Comparison of ENCODE assay signal across 16 cellular contexts in the genomic region with DNA sequence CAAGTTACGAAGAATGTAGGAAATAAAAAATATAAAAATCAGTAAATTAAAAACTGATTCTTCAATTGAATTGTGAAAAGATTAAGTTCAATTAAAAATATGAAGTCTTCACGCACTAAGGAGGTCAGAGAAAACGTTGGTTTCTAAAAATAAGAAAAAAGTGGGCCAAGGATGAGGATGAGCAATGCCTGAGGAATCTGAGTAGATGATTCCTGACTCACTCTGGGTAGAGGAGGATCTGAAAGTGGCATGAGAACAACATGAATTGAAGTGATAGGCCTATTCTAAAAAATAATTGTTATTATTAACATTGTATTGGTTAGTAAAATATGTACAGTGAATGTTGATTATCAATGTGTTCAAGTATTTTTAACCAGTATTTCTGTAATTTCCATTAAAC.
DNase-seq lines count a peak whose midpoint lies in the region; ATAC-seq, FAIRE-seq and TF ChIP-seq lines count a peak whose summit lies in the region.
"Had no signal": no experiment of that assay in that cellular context is flagged by ENCODE, and none has a peak within 500 bp of the region (broad histone marks: within the 10 kb centered on the region; RNA-seq: fewer than 3 reads in every experiment).

No MANE protein-coding gene starts in this region.

- H3K4me3 ChIP-seq in AG09309 (ENCODE audit: control insufficient read depth, low read depth, low read length) (no peak overlapping the region), IMR-90 (ENCODE audit: insufficient read depth, low read depth, low read length) (no peak overlapping the region), bronchial epithelial cell (ENCODE audit: low read depth, low read length) (no peak overlapping the region), gastrocnemius medialis (no peak overlapping the region)
- H3K4me3 ChIP-seq: body of pancreas, skin epidermis had no signal

- H2BK20ac ChIP-seq in IMR-90 (ENCODE audit: low read depth, low read length), result no peak overlapping the region

- no peak overlapping the region for H4K5ac ChIP-seq in IMR-90 (ENCODE audit: low read depth, low read length)

- DNase-seq in AG09309 (ENCODE audit: low read depth) (peak; percentile 10), IMR-90 (peak; percentile 12), bronchial epithelial cell (ENCODE audit: low read depth) (peak; percentile 27), iris pigment epithelial cell (ENCODE audit: low read depth) (peak; percentile 51), NCI-H2171 (lab: John Stamatoyannopoulos, UW) (no peak), gastrocnemius medialis (no peak), COLO668 (lab: John Stamatoyannopoulos, UW; ENCODE audit: unreplicated experiment) (no peak), GM13977 (ENCODE audit: low spot score) (no peak)
- DNase-seq: activated CD8-positive, alpha-beta T cell treated with anti-CD3 and anti-CD28 coated beads for 36 hours; body of pancreas; SIG-M5 had no signal

- H3K23ac ChIP-seq in IMR-90 (ENCODE audit: low read depth, low read length), result no peak overlapping the region

- CTCF ChIA-PET in IMR-90 (lab: Yijun Ruan, JAX), result no interaction called here

- no peak for TF ChIP-seq RAD21 in IMR-90 (IDR thresholded peaks at IDR 0.05; ENCODE audit: low read length)

- H3K27me3 ChIP-seq in IMR-90 (ENCODE audit: control insufficient read depth, insufficient read depth, low read length) (no peaks in the 10 kb centered on the region), bronchial epithelial cell (ENCODE audit: control insufficient read depth, insufficient read depth, low read length) (no peaks in the 10 kb centered on the region), gastrocnemius medialis (no peaks in the 10 kb centered on the region)
- H3K27me3 ChIP-seq: body of pancreas, neutrophil had no signal

- H3K14ac ChIP-seq in IMR-90 (replicated peaks; ENCODE audit: low read depth, low read length), result no peak overlapping the region

- H3K4me2 ChIP-seq in IMR-90 (ENCODE audit: low read depth, low read length), result no peak overlapping the region

- H2AFZ ChIP-seq in IMR-90 (replicated peaks; ENCODE audit: low read length, poor library complexity), result no peak overlapping the region

- BruUV-seq in IMR-90 (replicated peaks; lab: Mats Ljungman, UMichigan), result no TSS peak

- H3K56ac ChIP-seq in IMR-90 (ENCODE audit: extremely low read depth, insufficient read depth, low read length), result no peak overlapping the region

- H3K36me3 ChIP-seq in IMR-90 (ENCODE audit: control insufficient read depth, insufficient read depth, low read length) (no peaks in the 10 kb centered on the region), bronchial epithelial cell (ENCODE audit: control insufficient read depth, insufficient read depth, low read length) (no peaks in the 10 kb centered on the region), gastrocnemius medialis (no peaks in the 10 kb centered on the region)
- H3K36me3 ChIP-seq: neutrophil had no signal

- in situ Hi-C loops in IMR-90 (cut with MboI; ENCODE audit: low sequenced_read_pairs), result no loop called here
- in situ Hi-C loops in gastrocnemius medialis (cut with MboI; ENCODE audit: low sequenced_read_pairs in 4 of 4), result no loop called here
- in situ Hi-C loops in GM13977 (cut with MboI; ENCODE audit: low pct_unique_long_range_greater_than_20kb, low sequenced_read_pairs, unreplicated experiment), result no loop called here

- H3K9me1 ChIP-seq in IMR-90 (ENCODE audit: insufficient read depth, low read length), result no peaks in the 10 kb centered on the region

- intact Hi-C loops in IMR-90 (cut with micrococcal nuclease) (no loop called here), gastrocnemius medialis (cut with DNase I; ENCODE audit: low total_unique reads) (no loop called here)

- no peak for TF ChIP-seq POLR2A in IMR-90 (IDR thresholded peaks at IDR 0.05; ENCODE audit: low read depth, low read length)
- TF ChIP-seq POLR2A in gastrocnemius medialis (IDR thresholded peaks at IDR 0.05), result no peak

- no peak overlapping the region for H2AK9ac ChIP-seq in IMR-90 (replicated peaks; ENCODE audit: low read depth, low read length, poor library complexity)

- no peak overlapping the region for H2BK15ac ChIP-seq in IMR-90 (ENCODE audit: low read depth, low read length)

- FAIRE-seq in bronchial epithelial cell (lab: Jason Lieb, UNC), result no peak
- FAIRE-seq: D721Med, endometrium had no signal

- H4K8ac ChIP-seq in IMR-90 (ENCODE audit: low read depth in 2 of 2, low read length in 2 of 2), result no peak overlapping the region

- no peak overlapping the region for H3K4ac ChIP-seq in IMR-90 (ENCODE audit: low read depth, low read length)

- WGBS in IMR-90 (ENCODE audit: extremely low coverage in 2 of 2, insufficient read length in 1 of 2), 2 experiments, result no CpG with 5 or more reads among the region's 3 CpGs

- no peak overlapping the region for H4K91ac ChIP-seq in IMR-90 (ENCODE audit: insufficient read depth, low read depth, low read length)

- H4K20me1 ChIP-seq in IMR-90 (ENCODE audit: insufficient read depth, low read length), result no peaks in the 10 kb centered on the region

- POLR2A ChIA-PET in IMR-90 (lab: Charles Lee; ENCODE audit: unreplicated experiment), result no interaction called here

- H3K4me1 ChIP-seq in IMR-90 (ENCODE audit: control insufficient read depth, insufficient read depth, low read length), result no peaks in the 10 kb centered on the region
- H3K4me1 ChIP-seq in gastrocnemius medialis, result no peaks in the 10 kb centered on the region
- H3K4me1 ChIP-seq: body of pancreas had no signal

- TF ChIP-seq CTCF in AG09309 (IDR thresholded peaks at IDR 0.05; ENCODE audit: control insufficient read depth, insufficient read depth, low read depth, low read length, missing control alignments) (no peak), IMR-90 (conservative IDR thresholded peaks at IDR 0.05; ENCODE audit: low read depth, low read length) (no peak), bronchial epithelial cell (IDR thresholded peaks at IDR 0.05; ENCODE audit: insufficient read depth, low read length, severe bottlenecking) (no peak), gastrocnemius medialis (IDR thresholded peaks at IDR 0.05 in 4 of 5, conservative IDR thresholded peaks at IDR 0.05 in 1 of 5) (no peak), GM13977 (IDR thresholded peaks at IDR 0.05; ENCODE audit: extremely low read depth, insufficient read depth, missing control alignments) (no peak)

- H3K18ac ChIP-seq in IMR-90 (ENCODE audit: low read depth, low read length), result no peak overlapping the region

- dilution Hi-C loops in IMR-90 (cut with HindIII; ENCODE audit: low sequenced_read_pairs, unreplicated experiment), result no loop called here

- no peak overlapping the region for H2BK120ac ChIP-seq in IMR-90 (ENCODE audit: low read depth, low read length)

- H3K9me3 ChIP-seq in IMR-90 (ENCODE audit: control insufficient read depth, insufficient read depth, low read length) (no peaks in the 10 kb centered on the region), gastrocnemius medialis (no peaks in the 10 kb centered on the region)
- H3K9me3 ChIP-seq: body of pancreas, neutrophil had no signal

- no peak overlapping the region for H3K9ac ChIP-seq in IMR-90 (ENCODE audit: low read depth, low read length)

- H2BK5ac ChIP-seq in IMR-90 (ENCODE audit: low read depth, low read length, poor library complexity, severe bottlenecking), result no peak overlapping the region

- ATAC-seq in IMR-90 (ENCODE audit: low read depth) (no peak), gastrocnemius medialis (no peak)
- ATAC-seq: activated CD8-positive, alpha-beta T cell treated with anti-CD3 and anti-CD28 coated beads for 36 hours; activated T-helper 17 cell treated with anti-CD3 and anti-CD28 coated beads, Interleukin-2, amount 50 U/mL, for 72 hours; body of pancreas had no signal

- no peaks in the 10 kb centered on the region for H3K79me1 ChIP-seq in IMR-90 (ENCODE audit: low read depth in 1 of 2, low read length in 2 of 2)

- no peak overlapping the region for H3K27ac ChIP-seq in IMR-90 (ENCODE audit: insufficient read depth, low read length)
- H3K27ac ChIP-seq in gastrocnemius medialis, result no peak overlapping the region
- H3K27ac ChIP-seq: body of pancreas, neutrophil, skin epidermis had no signal

- H2AK5ac ChIP-seq in IMR-90 (ENCODE audit: low read depth, low read length), result no peak overlapping the region

TF ChIP-seq in IMR-90, 13 proteins besides CTCF, POLR2A, EP300 and RAD21:
- TF ChIP-seq BHLHE40 (IDR thresholded peaks at IDR 0.05; ENCODE audit: low read depth, low read length) (no peak), MAZ (IDR thresholded peaks at IDR 0.05; ENCODE audit: borderline replicate concordance, low read depth, low read length) (no peak), CHD1 (IDR thresholded peaks at IDR 0.05; ENCODE audit: low read depth, low read length) (no peak), MXI1 (IDR thresholded peaks at IDR 0.05; ENCODE audit: borderline replicate concordance, low read depth, low read length) (no peak), NFE2L2 (IDR thresholded peaks at IDR 0.05; ENCODE audit: low read depth, low read length) (no peak), RFX5 (IDR thresholded peaks at IDR 0.05; ENCODE audit: low read depth, low read length) (no peak), RCOR1 (IDR thresholded peaks at IDR 0.05; ENCODE audit: insufficient replicate concordance, low read length) (no peak), FOS (IDR thresholded peaks at IDR 0.05; ENCODE audit: low read depth, low read length) (no peak), MAFK (IDR thresholded peaks at IDR 0.05; ENCODE audit: low read depth, low read length) (no peak), SMC3 (IDR thresholded peaks at IDR 0.05; ENCODE audit: low read depth, low read length) (no peak), CEBPB (IDR thresholded peaks at IDR 0.05; ENCODE audit: low read depth, low read length) (no peak)
- TF ChIP-seq, protein P1, sequence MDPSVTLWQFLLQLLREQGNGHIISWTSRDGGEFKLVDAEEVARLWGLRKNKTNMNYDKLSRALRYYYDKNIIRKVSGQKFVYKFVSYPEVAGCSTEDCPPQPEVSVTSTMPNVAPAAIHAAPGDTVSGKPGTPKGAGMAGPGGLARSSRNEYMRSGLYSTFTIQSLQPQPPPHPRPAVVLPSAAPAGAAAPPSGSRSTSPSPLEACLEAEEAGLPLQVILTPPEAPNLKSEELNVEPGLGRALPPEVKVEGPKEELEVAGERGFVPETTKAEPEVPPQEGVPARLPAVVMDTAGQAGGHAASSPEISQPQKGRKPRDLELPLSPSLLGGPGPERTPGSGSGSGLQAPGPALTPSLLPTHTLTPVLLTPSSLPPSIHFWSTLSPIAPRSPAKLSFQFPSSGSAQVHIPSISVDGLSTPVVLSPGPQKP (IDR thresholded peaks at IDR 0.05; ENCODE audit: borderline replicate concordance, low read depth, low read length), result no peak
- TF ChIP-seq, protein P2, sequence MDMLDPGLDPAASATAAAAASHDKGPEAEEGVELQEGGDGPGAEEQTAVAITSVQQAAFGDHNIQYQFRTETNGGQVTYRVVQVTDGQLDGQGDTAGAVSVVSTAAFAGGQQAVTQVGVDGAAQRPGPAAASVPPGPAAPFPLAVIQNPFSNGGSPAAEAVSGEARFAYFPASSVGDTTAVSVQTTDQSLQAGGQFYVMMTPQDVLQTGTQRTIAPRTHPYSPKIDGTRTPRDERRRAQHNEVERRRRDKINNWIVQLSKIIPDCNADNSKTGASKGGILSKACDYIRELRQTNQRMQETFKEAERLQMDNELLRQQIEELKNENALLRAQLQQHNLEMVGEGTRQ (IDR thresholded peaks at IDR 0.05; ENCODE audit: low read depth, low read length), result no peak

Comparison
In these comparisons a context has a peak if more than half of its experiments do, and no peak if none do; other contexts are left out.
1. DNase-seq: peak in AG09309 (single experiment), IMR-90 (single experiment), bronchial epithelial cell (single experiment) and iris pigment epithelial cell (single experiment); none in NCI-H2171 (single experiment), gastrocnemius medialis (0 of 2), COLO668 (single experiment) and GM13977 (single experiment).